Comparison of ENCODE assay signal across 1 cellular context in genomic region chr20:25274891-25275812, GRCh38.
TF ChIP-seq lines count a peak whose summit lies in the region.

No MANE protein-coding gene starts in this region.

TF ChIP-seq in H1, 55 proteins besides CTCF, POLR2A, EP300 and RAD21:
- TF ChIP-seq POLR2AphosphoS5 (IDR thresholded peaks at IDR 0.05; ENCODE audit: low read depth, low read length) (no peak), NANOG (IDR thresholded peaks at IDR 0.05; ENCODE audit: insufficient read depth, low read depth, low read length, poor library complexity, severe bottlenecking) (no peak), NRF1 (IDR thresholded peaks at IDR 0.05; ENCODE audit: low read depth, low read length) (no peak), HDAC2 (IDR thresholded peaks at IDR 0.05; ENCODE audit: borderline replicate concordance in 1 of 2, low read depth in 2 of 2, low read length in 2 of 2) (no peak), RBBP5 (IDR thresholded peaks at IDR 0.05; ENCODE audit: borderline replicate concordance, low read depth, low read length) (no peak)
